ENCODE assay signal across 8 cellular contexts in genomic region chr17:2089021-2089422, GRCh38. TPM values are rescaled to one million over a fixed set of nuclear protein-coding genes. Genes with fewer than 3 reads are reported as not detected.
DNase-seq lines count a peak whose midpoint lies in the region; ATAC-seq, FAIRE-seq and TF ChIP-seq lines count a peak whose summit lies in the region.

No MANE protein-coding gene starts in this region.

- no peak for DNase-seq in HepG2 (ENCODE audit: low spot score)
- peak; percentile 68 for DNase-seq in astrocyte (ENCODE audit: low read depth)
- DNase-seq in mesendoderm: no peak
- no peak for DNase-seq in activated CD4-positive, alpha-beta T cell treated with anti-CD3 and anti-CD28 coated beads for 1 hour

- ATAC-seq in HepG2 (no peak), HG03342 (IDR thresholded peaks at IDR 0.05; ENCODE audit: unreplicated experiment) (peak; percentile 20), GM18873 (IDR thresholded peaks at IDR 0.05; ENCODE audit: low FRiP score, unreplicated experiment) (no peak)

- H3K9ac ChIP-seq in liver (ENCODE audit: low read depth in 1 of 2, low read length in 2 of 2) (peak overlapping the region; percentile 13 to 58), HepG2 (ENCODE audit: insufficient read depth, low read depth, low read length) (no peak overlapping the region), astrocyte (ENCODE audit: low read length) (peak overlapping the region; percentile 66), mesendoderm (ENCODE audit: low read length) (no peak overlapping the region)

- H3K4me3 ChIP-seq in liver (ENCODE audit: low read depth in 1 of 3, low read length in 3 of 3) (no peak overlapping the region), HepG2 (replicated peaks in 1 of 3; ENCODE audit: insufficient read depth in 1 of 3, low read depth in 2 of 3, low read length in 3 of 3) (no peak overlapping the region), astrocyte (ENCODE audit: insufficient read depth, low read depth, low read length) (no peak overlapping the region), mesendoderm (ENCODE audit: low read length) (no peak overlapping the region)

- CTCF ChIA-PET in HepG2 (lab: Yijun Ruan, JAX; ENCODE audit: low intra/inter-chr PET ratio, low total read pairs): no interaction called here

- no peak for FAIRE-seq in HepG2 (lab: Jason Lieb, UNC)
- no peak for FAIRE-seq in astrocyte (lab: Jason Lieb, UNC)

- H3K23ac ChIP-seq in mesendoderm (ENCODE audit: low read length): no peak overlapping the region

- no peak overlapping the region for H2BK15ac ChIP-seq in mesendoderm (replicated peaks; ENCODE audit: low read depth)

- no peak overlapping the region for H2AFZ ChIP-seq in HepG2 (ENCODE audit: low read length)
- H2AFZ ChIP-seq in astrocyte (ENCODE audit: low read depth, low read length): no peak overlapping the region

- H3K27ac ChIP-seq in liver (ENCODE audit: low read depth in 1 of 2, low read length in 2 of 2) (peak overlapping the region; percentile 67 to 75), HepG2 (ENCODE audit: extremely low read length, insufficient read depth, low read length) (no peak overlapping the region), astrocyte (ENCODE audit: low read depth, low read length) (peak overlapping the region; percentile 66), mesendoderm (ENCODE audit: low read depth, low read length) (no peak overlapping the region)

- H3K27me3 ChIP-seq in liver (ENCODE audit: control insufficient read depth in 4 of 4, insufficient read depth in 4 of 4, low read length in 3 of 4): no peaks in the 10 kb centered on the region
- H3K27me3 ChIP-seq in HepG2 (ENCODE audit: control insufficient read depth in 1 of 2, insufficient read depth in 2 of 2, low read length in 2 of 2): no peaks in the 10 kb centered on the region
- H3K27me3 ChIP-seq in astrocyte (ENCODE audit: insufficient read depth, low read length): no peaks in the 10 kb centered on the region
- H3K27me3 ChIP-seq in mesendoderm (ENCODE audit: insufficient read depth, low read length, poor library complexity): no peaks in the 10 kb centered on the region

- POLR2A ChIA-PET in HepG2 (lab: Yijun Ruan, JAX): no interaction called here

- no peaks in the 10 kb centered on the region for H3K79me1 ChIP-seq in mesendoderm (ENCODE audit: low read length)

- no peak overlapping the region for H2BK5ac ChIP-seq in mesendoderm (ENCODE audit: low read length)

- no peak overlapping the region for H2BK120ac ChIP-seq in mesendoderm (ENCODE audit: low read depth, low read length)

- 68% methylated on average over 8 of the region's 8 CpGs for WGBS in liver
- WGBS in HepG2 (ENCODE audit: low lambda C conversion rate): 99% methylated on average over 8 of the region's 8 CpGs
- no CpG with 5 or more reads among the region's 8 CpGs for whole genome bisulfite sequencing in mesendoderm (ENCODE audit: extremely low coverage, insufficient coverage, low lambda C conversion rate)

- TF ChIP-seq CTCF in liver (IDR thresholded peaks at IDR 0.05; ENCODE audit: low read depth, low read length, missing input control) (no peak), HepG2 (CRISPR knock-in tag; IDR thresholded peaks at IDR 0.05) (no peak), astrocyte (IDR thresholded peaks at IDR 0.05; ENCODE audit: insufficient read depth, low read depth, low read length) (no peak), nephron (IDR thresholded peaks at IDR 0.05; ENCODE audit: unreplicated experiment in 3 of 3) (no peak)

- no peak for TF ChIP-seq EP300 in HepG2 (IDR thresholded peaks at IDR 0.05; ENCODE audit: low read depth in 2 of 2, low read length in 2 of 2)
- TF ChIP-seq EP300 in HepG2 (CRISPR knock-in tag; IDR thresholded peaks at IDR 0.05; ENCODE audit: borderline replicate concordance): no peak

- no peak overlapping the region for H2AK5ac ChIP-seq in mesendoderm (ENCODE audit: low read length)

- H3K4me2 ChIP-seq in HepG2 (ENCODE audit: low read depth, low read length) (no peak overlapping the region), astrocyte (ENCODE audit: low read length) (peak overlapping the region; percentile 74), mesendoderm (ENCODE audit: low read length) (no peak overlapping the region)

- H3K4me3 Mint-ChIP-seq in astrocyte (ENCODE audit: unreplicated experiment) (peak overlapping the region; percentile 4), nephron (peak overlapping the region; percentile 14 to 78 (median 76))

- H3K9me3 ChIP-seq in liver (ENCODE audit: control insufficient read depth in 4 of 4, low read length in 3 of 4): no peaks in the 10 kb centered on the region
- H3K9me3 ChIP-seq in HepG2 (ENCODE audit: low read length): no peaks in the 10 kb centered on the region
- H3K9me3 ChIP-seq in astrocyte (ENCODE audit: insufficient read depth, low read depth, low read length): no peaks in the 10 kb centered on the region

- no peak for TF ChIP-seq RAD21 in liver (IDR thresholded peaks at IDR 0.05)
- no peak for TF ChIP-seq RAD21 in HepG2 (CRISPR knock-in tag; IDR thresholded peaks at IDR 0.05)

- H3K27me3 Mint-ChIP-seq in astrocyte (ENCODE audit: low read depth, unreplicated experiment) (no peaks in the 10 kb centered on the region), nephron (ENCODE audit: low read depth) (no peaks in the 10 kb centered on the region)

- H3K36me3 Mint-ChIP-seq in astrocyte (ENCODE audit: low read depth, unreplicated experiment): peaks cover 5% of the 10 kb centered on the region
- peaks cover 10% of the 10 kb centered on the region for H3K36me3 Mint-ChIP-seq in nephron (ENCODE audit: low read depth)

- no peak overlapping the region for H4K5ac ChIP-seq in mesendoderm (ENCODE audit: low read length)

- H3K4me1 Mint-ChIP-seq in astrocyte (ENCODE audit: low read depth, unreplicated experiment) (peaks cover 71% of the 10 kb centered on the region), nephron (peaks cover 77% of the 10 kb centered on the region)

- H4K20me1 ChIP-seq in HepG2 (ENCODE audit: insufficient read depth, low read length) (no peaks in the 10 kb centered on the region), astrocyte (ENCODE audit: insufficient read depth, low read length) (no peaks in the 10 kb centered on the region)

- H3K18ac ChIP-seq in mesendoderm (ENCODE audit: low read length): no peak overlapping the region

- H3K36me3 ChIP-seq in liver (ENCODE audit: control insufficient read depth in 4 of 4, insufficient read depth in 3 of 4, low read depth in 1 of 4, low read length in 3 of 4) (no peaks in the 10 kb centered on the region), HepG2 (replicated peaks in 1 of 2; ENCODE audit: control insufficient read depth in 1 of 2, insufficient read depth in 2 of 2, low read length in 2 of 2) (peaks cover 0 to 15% of the 10 kb centered on the region in 2 experiments; a peak in 4 of 5 replicates), astrocyte (ENCODE audit: insufficient read depth, low read length) (peaks cover 2% of the 10 kb centered on the region), mesendoderm (ENCODE audit: control insufficient read depth, insufficient read depth, low read length) (no peaks in the 10 kb centered on the region)

- no peak overlapping the region for H4K8ac ChIP-seq in mesendoderm (ENCODE audit: low read depth, low read length)

- H3K27ac Mint-ChIP-seq in astrocyte (ENCODE audit: unreplicated experiment): peak overlapping the region; percentile 81
- peak overlapping the region; percentile 97 to 99 (median 98) for H3K27ac Mint-ChIP-seq in nephron

- H3K56ac ChIP-seq in mesendoderm (ENCODE audit: low read length): no peak overlapping the region

- no peak for TF ChIP-seq POLR2A in HepG2 (IDR thresholded peaks at IDR 0.05; ENCODE audit: insufficient read depth in 1 of 2, low read depth in 2 of 2, low read length in 2 of 2)

- no TSS peak for BruUV-seq in HepG2 (replicated peaks; lab: Mats Ljungman, UMichigan)

- no peaks in the 10 kb centered on the region for H3K79me2 ChIP-seq in HepG2 (ENCODE audit: insufficient read depth, low read length)
- H3K79me2 ChIP-seq in astrocyte (ENCODE audit: insufficient read depth, low read length): no peaks in the 10 kb centered on the region
- no peaks in the 10 kb centered on the region for H3K79me2 ChIP-seq in mesendoderm (ENCODE audit: control insufficient read depth, insufficient read depth, low read length)

- H3K4ac ChIP-seq in mesendoderm (ENCODE audit: low read depth, low read length): no peak overlapping the region

- intact Hi-C loops in HepG2 (cut with micrococcal nuclease; ENCODE audit: unreplicated experiment): no loop called here

- H3K4me1 ChIP-seq in liver (ENCODE audit: control insufficient read depth in 4 of 4, insufficient read depth in 4 of 4, low read length in 3 of 4) (peaks cover 2 to 23% (median 15%) of the 10 kb centered on the region in 4 donors), HepG2 (ENCODE audit: insufficient read depth, low read length) (peaks cover 37% of the 10 kb centered on the region), astrocyte (ENCODE audit: insufficient read depth, low read length) (peaks cover 63% of the 10 kb centered on the region), mesendoderm (ENCODE audit: control insufficient read depth, low read depth, low read length) (peaks cover 11% of the 10 kb centered on the region)

- H3K9me3 Mint-ChIP-seq in astrocyte (ENCODE audit: unreplicated experiment): no peaks in the 10 kb centered on the region
- no peaks in the 10 kb centered on the region for H3K9me3 Mint-ChIP-seq in nephron

- in situ Hi-C loops in HepG2 (cut with HindIII; ENCODE audit: extremely low pct_ligation_motif_present, low pct_unique_long_range_greater_than_20kb): no loop called here

RNA-seq across cellular contexts. Expression of gene HIC1, which starts 34.1 kb away (rescaled TPM):
- 1 to 10 TPM; 3.9 to 4.8 TPM for total RNA-seq in liver
- polyA plus RNA-seq in liver: 1 to 10 TPM in 1 of 2 donors, under 1 TPM in 1; 0.44 to 3.5 TPM
- total RNA-seq in HepG2 (2016; rRNA removed; fragmentation: Illumina TruSeq; extraction: Trizol): 0.31 TPM in 1 of 2 replicates, not detected in the other
- not detected in 2 replicates for total RNA-seq in HepG2 (2016; cell fraction: cytosol; rRNA removed; fragmentation: Illumina TruSeq; extraction: Trizol; ENCODE audit: low read depth)
- 0.12 and 0.26 TPM in 2 replicates for total RNA-seq in HepG2 (2016; cell fraction: insoluble cytoplasmic fraction; rRNA removed; fragmentation: Illumina TruSeq; extraction: Trizol)
- 0.06 and 0.07 TPM in 2 replicates for total RNA-seq in HepG2 (2016; cell fraction: membrane; rRNA removed; fragmentation: Illumina TruSeq; extraction: Trizol)
- not detected in 2 replicates for total RNA-seq in HepG2 (2016; cell fraction: nucleus; rRNA removed; fragmentation: Illumina TruSeq; extraction: Trizol)
- polyA plus RNA-seq in HepG2 (2011; rRNA removed): 0.04 and 0.10 TPM in 2 replicates
- 0.09 and 0.12 TPM in 2 replicates for polyA plus RNA-seq in HepG2 (2011; cell fraction: cytosol; rRNA removed)
- polyA plus RNA-seq in HepG2 (2011; cell fraction: nucleus; rRNA removed): 1.1 and 1.2 TPM in 2 replicates
- 0.23 and 0.39 TPM in 2 replicates for polyA plus RNA-seq in HepG2 (2012)
- not detected in 2 replicates for polyA plus RNA-seq in HepG2 (2016; cell fraction: cytosol; fragmentation: Illumina TruSeq; extraction: Trizol; ENCODE audit: low read depth)
- polyA plus RNA-seq in HepG2 (2016; cell fraction: insoluble cytoplasmic fraction; fragmentation: Illumina TruSeq; extraction: Trizol; ENCODE audit: low read depth): 0.08 TPM in 1 of 2 replicates, not detected in the other
- 0.06 and 0.09 TPM in 2 replicates for polyA plus RNA-seq in HepG2 (2016; cell fraction: membrane; fragmentation: Illumina TruSeq; extraction: Trizol; ENCODE audit: low read depth)
- polyA plus RNA-seq in HepG2 (2016; cell fraction: nucleus; fragmentation: Illumina TruSeq; extraction: Trizol; ENCODE audit: insufficient read depth, low read depth): 0.84 TPM in 1 of 2 replicates, not detected in the other
- polyA minus RNA-seq in HepG2 (2011; rRNA and poly(A)+ RNA removed; ENCODE audit: low replicate concordance): 0.12 and 0.56 TPM in 2 replicates
- polyA minus RNA-seq in HepG2 (2011; cell fraction: cytosol; rRNA and poly(A)+ RNA removed): not detected in 2 replicates
- 0.12 and 0.13 TPM in 2 replicates for polyA minus RNA-seq in HepG2 (2011; cell fraction: nucleus; rRNA and poly(A)+ RNA removed)
- 9.0 and 14.5 TPM in 2 replicates for total RNA-seq in astrocyte
- polyA plus RNA-seq in mesendoderm (2013, experiment 1 of 2): 0.10 TPM
- polyA plus RNA-seq in mesendoderm (2013, experiment 2 of 2): 0.10 TPM

RNA-seq across cellular contexts. Expression of gene OVCA2, which starts 47.2 kb away (rescaled TPM):
- 10 to 100 TPM; 16.1 to 17.2 TPM for total RNA-seq in liver
- polyA plus RNA-seq in liver: 10 to 100 TPM; 30.3 to 30.6 TPM
- 28.2 and 28.5 TPM in 2 replicates for total RNA-seq in HepG2 (2016; rRNA removed; fragmentation: Illumina TruSeq; extraction: Trizol)
- 14.6 and 20.0 TPM in 2 replicates for total RNA-seq in HepG2 (2016; cell fraction: cytosol; rRNA removed; fragmentation: Illumina TruSeq; extraction: Trizol; ENCODE audit: low read depth)
- 30.5 and 31.5 TPM in 2 replicates for total RNA-seq in HepG2 (2016; cell fraction: insoluble cytoplasmic fraction; rRNA removed; fragmentation: Illumina TruSeq; extraction: Trizol)
- 29.3 and 32.1 TPM in 2 replicates for total RNA-seq in HepG2 (2016; cell fraction: membrane; rRNA removed; fragmentation: Illumina TruSeq; extraction: Trizol)
- 13.5 and 15.0 TPM in 2 replicates for total RNA-seq in HepG2 (2016; cell fraction: nucleus; rRNA removed; fragmentation: Illumina TruSeq; extraction: Trizol)
- 23.7 and 30.7 TPM in 2 replicates for polyA plus RNA-seq in HepG2 (2011; rRNA removed)
- polyA plus RNA-seq in HepG2 (2011; cell fraction: cytosol; rRNA removed): 28.7 and 32.0 TPM in 2 replicates
- polyA plus RNA-seq in HepG2 (2011; cell fraction: nucleus; rRNA removed): 12.2 and 17.3 TPM in 2 replicates
- polyA plus RNA-seq in HepG2 (2012): 7.1 and 10.8 TPM in 2 replicates
- polyA plus RNA-seq in HepG2 (2016; cell fraction: cytosol; fragmentation: Illumina TruSeq; extraction: Trizol; ENCODE audit: low read depth): 21.4 and 25.7 TPM in 2 replicates
- 30.2 and 32.2 TPM in 2 replicates for polyA plus RNA-seq in HepG2 (2016; cell fraction: insoluble cytoplasmic fraction; fragmentation: Illumina TruSeq; extraction: Trizol; ENCODE audit: low read depth)
- polyA plus RNA-seq in HepG2 (2016; cell fraction: membrane; fragmentation: Illumina TruSeq; extraction: Trizol; ENCODE audit: low read depth): 25.8 and 29.0 TPM in 2 replicates
- 19.9 and 28.4 TPM in 2 replicates for polyA plus RNA-seq in HepG2 (2016; cell fraction: nucleus; fragmentation: Illumina TruSeq; extraction: Trizol; ENCODE audit: insufficient read depth, low read depth)
- 18.1 and 38.8 TPM in 2 replicates for polyA minus RNA-seq in HepG2 (2011; rRNA and poly(A)+ RNA removed; ENCODE audit: low replicate concordance)
- 2.6 and 5.9 TPM in 2 replicates for polyA minus RNA-seq in HepG2 (2011; cell fraction: cytosol; rRNA and poly(A)+ RNA removed)
- polyA minus RNA-seq in HepG2 (2011; cell fraction: nucleus; rRNA and poly(A)+ RNA removed): 1.7 TPM in 1 of 2 replicates, not detected in the other
- 32.8 and 36.8 TPM in 2 replicates for total RNA-seq in astrocyte
- 43.4 TPM for polyA plus RNA-seq in mesendoderm (2013, experiment 1 of 2)
- 43.4 TPM for polyA plus RNA-seq in mesendoderm (2013, experiment 2 of 2)

RNA-seq across cellular contexts. Expression of gene DPH1, which starts 59.1 kb away (rescaled TPM):
- total RNA-seq in liver (10 to 100 TPM in 1 of 2 donors, 1 to 10 TPM in 1; 9.8 to 24.6 TPM), HepG2 (2016; rRNA removed; fragmentation: Illumina TruSeq; extraction: Trizol) (14.5 and 25.3 TPM in 2 replicates), astrocyte (25.8 and 26.7 TPM in 2 replicates)
- polyA plus RNA-seq in liver (10 to 100 TPM; 17.5 to 21.2 TPM), HepG2 (2011; rRNA removed) (42.8 and 49.5 TPM in 2 replicates)
- total RNA-seq in HepG2 (2016; cell fraction: cytosol; rRNA removed; fragmentation: Illumina TruSeq; extraction: Trizol; ENCODE audit: low read depth): 12.1 and 14.2 TPM in 2 replicates
- 12.8 and 22.5 TPM in 2 replicates for total RNA-seq in HepG2 (2016; cell fraction: insoluble cytoplasmic fraction; rRNA removed; fragmentation: Illumina TruSeq; extraction: Trizol)
- total RNA-seq in HepG2 (2016; cell fraction: membrane; rRNA removed; fragmentation: Illumina TruSeq; extraction: Trizol): 10.3 and 14.0 TPM in 2 replicates
- total RNA-seq in HepG2 (2016; cell fraction: nucleus; rRNA removed; fragmentation: Illumina TruSeq; extraction: Trizol): 16.5 and 22.6 TPM in 2 replicates
- polyA plus RNA-seq in HepG2 (2011; cell fraction: cytosol; rRNA removed): 18.9 and 24.7 TPM in 2 replicates
- polyA plus RNA-seq in HepG2 (2011; cell fraction: nucleus; rRNA removed): 184 and 197 TPM in 2 replicates
- 22.1 and 23.1 TPM in 2 replicates for polyA plus RNA-seq in HepG2 (2012)
- polyA plus RNA-seq in HepG2 (2016; cell fraction: cytosol; fragmentation: Illumina TruSeq; extraction: Trizol; ENCODE audit: low read depth): 2.9 and 3.9 TPM in 2 replicates
- polyA plus RNA-seq in HepG2 (2016; cell fraction: insoluble cytoplasmic fraction; fragmentation: Illumina TruSeq; extraction: Trizol; ENCODE audit: low read depth): 12.2 and 15.0 TPM in 2 replicates
- 3.9 and 4.7 TPM in 2 replicates for polyA plus RNA-seq in HepG2 (2016; cell fraction: membrane; fragmentation: Illumina TruSeq; extraction: Trizol; ENCODE audit: low read depth)
- 54.3 and 66.6 TPM in 2 replicates for polyA plus RNA-seq in HepG2 (2016; cell fraction: nucleus; fragmentation: Illumina TruSeq; extraction: Trizol; ENCODE audit: insufficient read depth, low read depth)
- 82.1 and 106 TPM in 2 replicates for polyA minus RNA-seq in HepG2 (2011; rRNA and poly(A)+ RNA removed; ENCODE audit: low replicate concordance)
- 15.1 and 19.0 TPM in 2 replicates for polyA minus RNA-seq in HepG2 (2011; cell fraction: cytosol; rRNA and poly(A)+ RNA removed)
- 33.1 and 46.4 TPM in 2 replicates for polyA minus RNA-seq in HepG2 (2011; cell fraction: nucleus; rRNA and poly(A)+ RNA removed)
- polyA plus RNA-seq in mesendoderm (2013, experiment 1 of 2): 20.0 TPM
- polyA plus RNA-seq in mesendoderm (2013, experiment 2 of 2): 19.3 TPM

Comparison
In these comparisons a context has a peak if more than half of its experiments do, and no peak if none do; other contexts are left out.
1. H3K27ac ChIP-seq: peak in liver (2 of 2) and astrocyte (single experiment); none in HepG2 (single experiment) and mesendoderm (single experiment).
2. H3K9ac ChIP-seq: peak in liver (2 of 2) and astrocyte (single experiment); none in HepG2 (single experiment) and mesendoderm (single experiment).